ENCODE assay signal across 9 cellular contexts in the genomic region with DNA sequence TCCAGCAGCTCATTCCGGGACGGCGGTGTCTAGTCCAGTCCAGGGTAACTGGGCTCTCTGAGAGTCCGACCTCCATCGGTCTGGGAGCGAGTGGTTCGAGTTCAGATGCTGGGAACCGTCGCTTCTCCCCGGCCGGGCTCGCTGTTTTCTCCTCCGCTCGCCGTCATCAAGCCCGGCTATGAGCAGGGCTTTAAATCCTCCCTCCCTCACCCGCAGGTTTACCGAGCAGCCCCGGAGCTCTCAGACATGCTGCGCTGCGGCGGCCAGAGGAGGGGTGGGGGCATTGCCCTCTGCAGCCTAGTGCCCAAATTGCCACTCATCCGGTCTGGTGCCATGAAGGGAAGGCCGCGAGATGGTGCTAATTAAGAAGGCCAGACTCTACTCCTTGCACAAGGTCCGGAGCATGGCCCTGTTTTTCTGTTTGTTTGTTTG. TPM values are rescaled to one million over a fixed set of nuclear protein-coding genes. Genes with fewer than 3 reads are reported as not detected.
DNase-seq lines count a peak whose midpoint lies in the region; ATAC-seq and TF ChIP-seq lines count a peak whose summit lies in the region.
"Had no signal": no experiment of that assay in that cellular context is flagged by ENCODE, and none has a peak within 500 bp of the region (broad histone marks: within the 10 kb centered on the region; RNA-seq: fewer than 3 reads in every experiment).

No MANE protein-coding gene starts in this region.

- H3K79me2 ChIP-seq in parathyroid adenoma = no peaks in the 10 kb centered on the region
- no peaks in the 10 kb centered on the region for H3K79me2 ChIP-seq in PC-9 (ENCODE audit: low read depth)

- H3K4me1 ChIP-seq in parathyroid adenoma (no peaks in the 10 kb centered on the region), PC-9 (replicated peaks; ENCODE audit: insufficient read depth) (no peaks in the 10 kb centered on the region)

- H3K9me3 ChIP-seq in parathyroid adenoma (ENCODE audit: control insufficient read depth, low read length) (no peaks in the 10 kb centered on the region), PC-9 (ENCODE audit: insufficient read depth, low read depth) (no peaks in the 10 kb centered on the region)

- H3K9me3 Mint-ChIP-seq in endothelial cell (ENCODE audit: unreplicated experiment) = no peaks in the 10 kb centered on the region

- H2AFZ ChIP-seq in parathyroid adenoma (peak overlapping the region; percentile 42), PC-9 (no peak overlapping the region)

- no peaks in the 10 kb centered on the region for H3K9me2 ChIP-seq in PC-9 (ENCODE audit: insufficient read depth)

- peak overlapping the region; percentile 71 for H3K4me3 Mint-ChIP-seq in endothelial cell (ENCODE audit: unreplicated experiment)

- H3K27ac ChIP-seq in parathyroid adenoma = no peak overlapping the region
- no peak overlapping the region for H3K27ac ChIP-seq in PC-9
- H3K27ac ChIP-seq: KMS-11 had no signal

- no peaks in the 10 kb centered on the region for H4K20me1 ChIP-seq in PC-9 (ENCODE audit: insufficient read depth)

- peak overlapping the region; percentile 28 for H3K4me2 ChIP-seq in parathyroid adenoma (ENCODE audit: low read length)
- no peak overlapping the region for H3K4me2 ChIP-seq in PC-9
- H3K4me2 ChIP-seq: KMS-11 had no signal

- H3K36me3 ChIP-seq in parathyroid adenoma (ENCODE audit: control insufficient read depth, insufficient read depth, low read length) = no peaks in the 10 kb centered on the region
- no peaks in the 10 kb centered on the region for H3K36me3 ChIP-seq in PC-9 (ENCODE audit: low read depth)

- H3K4me3 ChIP-seq in parathyroid adenoma (ENCODE audit: low read depth, low read length) (no peak overlapping the region), PC-9 (no peak overlapping the region)

- H3K27me3 Mint-ChIP-seq in endothelial cell (ENCODE audit: unreplicated experiment) = peaks cover 34% of the 10 kb centered on the region

- intact Hi-C loops in PC-9 (cut with micrococcal nuclease; ENCODE audit: unreplicated experiment) = loop anchor here (10.0 kb wide), 1 partner anchor 648 kb away; no protein-coding TSS in a partner anchor

- BruUV-seq in PC-9 (replicated peaks; lab: Mats Ljungman, UMichigan) = no TSS peak

- CTCF ChIA-PET in PC-9 (lab: Charles Lee) = no interaction called here

- no peak overlapping the region for H3K27ac Mint-ChIP-seq in endothelial cell (ENCODE audit: unreplicated experiment)

- H3F3A ChIP-seq in PC-9 (ENCODE audit: insufficient read depth, low read depth) = no peaks in the 10 kb centered on the region

- no peaks in the 10 kb centered on the region for H3K36me3 Mint-ChIP-seq in endothelial cell (ENCODE audit: low read depth, unreplicated experiment)

- POLR2A ChIA-PET in PC-9 (lab: Charles Lee; ENCODE audit: unreplicated experiment) = no interaction called here

- DNase-seq in endothelial cell (ENCODE audit: low spot score) = peak; percentile 30
- DNase-seq in PC-9 = no peak
- DNase-seq in NCI-H146 (lab: John Stamatoyannopoulos, UW) = no peak
- DNase-seq in Kasumi-1 (lab: John Stamatoyannopoulos, UW) = no peak

- H3K9ac ChIP-seq in parathyroid adenoma = no peak overlapping the region
- H3K9ac ChIP-seq: KMS-11 had no signal

- peaks cover 8% of the 10 kb centered on the region for H3K27me3 ChIP-seq in parathyroid adenoma (ENCODE audit: control insufficient read depth, insufficient read depth, low read length)
- no peaks in the 10 kb centered on the region for H3K27me3 ChIP-seq in PC-9 (ENCODE audit: insufficient read depth, low read depth)

- TF ChIP-seq CTCF in endothelial cell (IDR thresholded peaks at IDR 0.05; ENCODE audit: unreplicated experiment) (no peak), parathyroid adenoma (IDR thresholded peaks at IDR 0.05) (no peak), PC-9 (conservative IDR thresholded peaks at IDR 0.05) (no peak)

- peaks cover 36% of the 10 kb centered on the region for H3K4me1 Mint-ChIP-seq in endothelial cell (ENCODE audit: unreplicated experiment)

- peak; percentile 26 for ATAC-seq in GM18907 (IDR thresholded peaks at IDR 0.05; ENCODE audit: unreplicated experiment)
- ATAC-seq in HG03103 (IDR thresholded peaks at IDR 0.05; ENCODE audit: low read depth, unreplicated experiment) = peak; percentile 14
- no peak for ATAC-seq in HG02763 (IDR thresholded peaks at IDR 0.05; ENCODE audit: unreplicated experiment)

RNA-seq across cellular contexts. Expression of a gene that starts 23.2 kb away (rescaled TPM):
- total RNA-seq in endothelial cell (ENCODE audit: unreplicated experiment) = 1.5 TPM
- total RNA-seq in PC-9 (2021) = not detected in 2 replicates
